Comparison of ENCODE assay signal across 20 cellular contexts in the genomic region with DNA sequence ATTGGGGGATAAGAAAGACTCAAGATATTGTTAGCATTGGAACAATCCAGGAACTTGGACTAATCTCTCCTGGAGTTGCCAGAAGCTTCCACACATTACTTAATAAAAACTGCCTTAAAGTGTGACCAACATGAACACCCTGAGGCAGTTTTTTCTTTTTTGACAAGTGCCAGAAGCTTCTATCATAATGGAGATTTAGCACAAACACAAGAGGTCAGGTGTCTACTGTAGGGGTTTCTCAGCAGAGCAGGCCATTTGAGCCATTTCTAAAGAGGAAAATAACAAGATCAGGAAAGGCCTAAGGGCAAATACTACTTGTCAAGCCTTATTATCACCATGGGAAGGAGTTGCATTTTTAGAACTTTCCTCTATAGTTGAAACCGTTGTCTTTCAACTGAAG.
"Had no signal": no experiment of that assay in that cellular context is flagged by ENCODE, and none has a peak within 500 bp of the region (broad histone marks: within the 10 kb centered on the region; RNA-seq: fewer than 3 reads in every experiment).

No MANE protein-coding gene starts in this region.

- H3K4me3 ChIP-seq: body of pancreas, skin epidermis, thyroid gland, upper lobe of right lung had no signal

- ATAC-seq: activated CD4-positive, CD25-positive, alpha-beta regulatory T cell treated with anti-CD3 and anti-CD28 coated beads, Interleukin-2, amount 50 U/mL, for 24 hours; activated T-cell treated with anti-CD3 and anti-CD28 coated beads, Interleukin-2, amount 50 U/mL, for 72 hours; body of pancreas; right lobe of liver; upper lobe of right lung had no signal

- H3K27me3 ChIP-seq: body of pancreas, right lobe of liver, thyroid gland, upper lobe of right lung had no signal

- H3K36me3 ChIP-seq: right lobe of liver, thyroid gland, upper lobe of right lung had no signal

- H3K4me1 ChIP-seq: body of pancreas, parathyroid adenoma, right lobe of liver, thyroid gland, upper lobe of right lung had no signal

- DNase-seq: activated CD4-positive, alpha-beta memory T cell treated with anti-CD3 and anti-CD28 coated beads, Interleukin-2, amount 10 ng/mL, durations not matched to agents 7 days and 5 days; activated CD4-positive, alpha-beta T cell treated with anti-CD3 and anti-CD28 coated beads, Interleukin-2, amount 10 ng/mL, durations not matched to agents 24 days and 14 days; activated effector memory CD4-positive, alpha-beta T cell treated with Interleukin-2 at 50 U/mL for 16 hours; activated naive CD4-positive, alpha-beta T cell treated with anti-CD3 and anti-CD28 coated beads, Interleukin-2, amount 10 ng/mL, durations not matched to agents 7 days and 5 days; activated T-cell treated with anti-CD3 and anti-CD28 coated beads, Interleukin-2, amount 50 U/mL, for 72 hours; anterior cingulate cortex; body of pancreas; caudate nucleus; dermis blood vessel endothelial cell; effector CD8-positive, alpha-beta T cell; nucleus accumbens; right lobe of liver; stimulated activated CD4-positive, alpha-beta T cell treated with anti-CD3 and anti-CD28 coated beads, Interleukin-1b, Interleukin-23, amount 100 ng/mL, for 48 hours; substantia nigra; thyroid gland; upper lobe of right lung had no signal

- H3K9me3 ChIP-seq: right lobe of liver, thyroid gland, upper lobe of right lung had no signal

- H3K9ac ChIP-seq: parathyroid adenoma had no signal

- H3K27ac ChIP-seq: body of pancreas, parathyroid adenoma, right lobe of liver, skin epidermis, thyroid gland, upper lobe of right lung, VCaP had no signal
